ENCODE assay signal across 39 cellular contexts in the genomic region with DNA sequence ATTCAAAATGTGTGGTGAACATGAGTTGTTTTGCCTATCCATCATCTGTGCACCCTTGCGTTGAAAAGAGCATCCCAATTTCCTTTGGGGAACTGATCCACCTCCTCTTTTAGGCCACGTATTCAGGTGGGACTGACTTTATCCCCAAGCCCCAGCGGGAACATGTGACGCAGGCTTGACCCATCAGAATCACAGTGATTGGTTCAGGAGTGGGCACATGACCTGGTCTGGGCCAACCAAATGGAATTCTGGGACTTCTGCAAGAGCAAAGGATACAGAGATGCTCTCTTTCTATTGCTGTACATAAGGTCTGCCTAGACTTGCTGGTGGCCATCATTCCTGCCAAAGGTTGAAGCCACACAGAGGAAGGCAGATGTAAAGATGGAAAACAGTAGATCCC.
"Had no signal": no experiment of that assay in that cellular context is flagged by ENCODE, and none has a peak within 500 bp of the region (broad histone marks: within the 10 kb centered on the region; RNA-seq: fewer than 3 reads in every experiment).

No MANE protein-coding gene starts in this region.

- H3K27me3 ChIP-seq: adrenal gland, ascending aorta, body of pancreas, brain microvascular endothelial cell, breast epithelium, cardiac muscle cell had no signal

- H3K27me3 Mint-ChIP-seq: activated naive CD4-positive, alpha-beta T cell treated with anti-CD3 and anti-CD28 coated beads, Interleukin-2, amount 10 ng/mL, durations not matched to agents 7 days and 5 days; activated naive CD4-positive, alpha-beta T cell treated with anti-CD3 and anti-CD28 coated beads, Interleukin-2, amount 50 U/mL, for 24 hours; activated naive CD8-positive, alpha-beta T cell; activated naive CD8-positive, alpha-beta T cell treated with anti-CD3 and anti-CD28 coated beads for 36 hours; activated T-cell treated with anti-CD3 and anti-CD28 coated beads, Interleukin-2, amount 50 U/mL, for 24 hours; activated T-helper 17 cell treated with anti-CD3 and anti-CD28 coated beads, Interleukin-2, amount 50 U/mL, for 72 hours; central memory CD8-positive, alpha-beta T cell had no signal

- H3K4me1 Mint-ChIP-seq: activated naive CD4-positive, alpha-beta T cell treated with anti-CD3 and anti-CD28 coated beads, Interleukin-2, amount 10 ng/mL, durations not matched to agents 7 days and 5 days; activated naive CD4-positive, alpha-beta T cell treated with anti-CD3 and anti-CD28 coated beads, Interleukin-2, amount 50 U/mL, for 24 hours; activated naive CD8-positive, alpha-beta T cell treated with anti-CD3 and anti-CD28 coated beads for 36 hours; activated naive CD8-positive, alpha-beta T cell treated with anti-CD3 and anti-CD28 coated beads, Interleukin-2, amount 10 ng/mL, durations not matched to agents 7 days and 5 days; activated T-helper 17 cell treated with anti-CD3 and anti-CD28 coated beads, Interleukin-2, amount 50 U/mL, for 72 hours; brain; central memory CD8-positive, alpha-beta T cell had no signal

- H3K27ac Mint-ChIP-seq: activated naive CD4-positive, alpha-beta T cell treated with anti-CD3 and anti-CD28 coated beads for 36 hours; activated naive CD4-positive, alpha-beta T cell treated with anti-CD3 and anti-CD28 coated beads, Interleukin-2, amount 10 ng/mL, durations not matched to agents 7 days and 5 days; activated naive CD4-positive, alpha-beta T cell treated with anti-CD3 and anti-CD28 coated beads, Interleukin-2, amount 50 U/mL, for 24 hours; activated naive CD4-positive, alpha-beta T cell treated with anti-CD3 and anti-CD28 coated beads, Interleukin-2, amount 50 U/mL, for 72 hours; activated naive CD8-positive, alpha-beta T cell; activated naive CD8-positive, alpha-beta T cell treated with anti-CD3 and anti-CD28 coated beads for 36 hours; activated naive CD8-positive, alpha-beta T cell treated with anti-CD3 and anti-CD28 coated beads, Interleukin-2, amount 10 ng/mL, durations not matched to agents 7 days and 5 days; activated T-cell treated with anti-CD3 and anti-CD28 coated beads, Interleukin-2, amount 50 U/mL, for 24 hours; activated T-cell treated with anti-CD3 and anti-CD28 coated beads, Interleukin-2, amount 50 U/mL, for 72 hours; activated T-helper 1 cell treated with anti-CD3 and anti-CD28 coated beads, Interleukin-12 subunit alpha, Interleukin-12 subunit beta, Interleukin-2, Interleukin-4 antibody, amounts not matched to agents 30 ng/mL and 10 ng/mL and 1 ng/mL, durations not matched to agents 14 hours and 24 hours and 36 hours; activated T-helper 17 cell treated with anti-CD3 and anti-CD28 coated beads, Interleukin-2, amount 50 U/mL, for 72 hours; activated T-helper 2 cell treated with anti-CD3 and anti-CD28 coated beads, Interferon-gamma antibody, Interleukin-2, Interleukin-4, amounts not matched to agents 10 μg/mL and 5 μg/mL and 100 μg/mL, durations not matched to agents 14 hours and 24 hours and 36 hours; brain had no signal

- H3K27ac ChIP-seq: adrenal gland, ascending aorta, body of pancreas, brain microvascular endothelial cell, breast epithelium, cardiac muscle cell had no signal

- FAIRE-seq: astrocyte, bronchial epithelial cell had no signal

- ATAC-seq: activated naive CD4-positive, alpha-beta T cell treated with anti-CD3 and anti-CD28 coated beads, Interleukin-2, amount 50 U/mL, for 72 hours; activated T-cell treated with anti-CD3 and anti-CD28 coated beads, Interleukin-2, amount 50 U/mL, for 4 hours; activated T-cell treated with anti-CD3 and anti-CD28 coated beads, Interleukin-2, amount 50 U/mL, for 72 hours; activated T-helper 17 cell treated with anti-CD3 and anti-CD28 coated beads, Interleukin-2, amount 50 U/mL, for 72 hours; body of pancreas had no signal

- H3K9me3 ChIP-seq: adrenal gland, ascending aorta, body of pancreas had no signal

- DNase-seq: activated effector memory CD4-positive, alpha-beta T cell treated with anti-CD3 and anti-CD28 coated beads, Interleukin-2, amount 50 U/mL, for 16 hours; activated effector memory CD4-positive, alpha-beta T cell treated with Interleukin-2 at 50 U/mL for 16 hours; activated gamma-delta T cell; activated gamma-delta T cell treated with Interleukin-2 at 50 U/mL for 16 hours; activated naive CD4-positive, alpha-beta T cell; activated naive CD4-positive, alpha-beta T cell treated with anti-CD3 and anti-CD28 coated beads for 36 hours; activated naive CD4-positive, alpha-beta T cell treated with anti-CD3 and anti-CD28 coated beads, Interleukin-2, amount 10 ng/mL, durations not matched to agents 7 days and 5 days; activated naive CD4-positive, alpha-beta T cell treated with anti-CD3 and anti-CD28 coated beads, Interleukin-2, amount 50 U/mL, for 16 hours; activated naive CD4-positive, alpha-beta T cell treated with Interleukin-2 at 50 U/mL for 16 hours; activated naive CD8-positive, alpha-beta T cell treated with anti-CD3 and anti-CD28 coated beads for 36 hours; activated naive CD8-positive, alpha-beta T cell treated with anti-CD3 and anti-CD28 coated beads, Interleukin-2, amount 10 ng/mL, durations not matched to agents 7 days and 5 days; activated T-cell treated with anti-CD3 and anti-CD28 coated beads, Interleukin-2, amount 50 U/mL, for 1 hour; activated T-cell treated with anti-CD3 and anti-CD28 coated beads, Interleukin-2, amount 50 U/mL, for 24 hours; activated T-cell treated with anti-CD3 and anti-CD28 coated beads, Interleukin-2, amount 50 U/mL, for 4 hours; activated T-cell treated with anti-CD3 and anti-CD28 coated beads, Interleukin-2, amount 50 U/mL, for 48 hours; activated T-cell treated with anti-CD3 and anti-CD28 coated beads, Interleukin-2, amount 50 U/mL, for 72 hours; adrenal gland; amniotic stem cell; amygdala; anterior cingulate cortex; aorta; body of pancreas; brain microvascular endothelial cell; caudate nucleus; central memory CD4-positive, alpha-beta T cell; cerebellar nuclear complex had no signal

- H3K4me1 ChIP-seq: adrenal gland, ascending aorta, body of pancreas, breast epithelium had no signal

- H3K36me3 ChIP-seq: adrenal gland, ascending aorta, brain microvascular endothelial cell, breast epithelium, cardiac muscle cell had no signal

- H3K4me3 Mint-ChIP-seq: activated naive CD4-positive, alpha-beta T cell treated with anti-CD3 and anti-CD28 coated beads for 36 hours; activated naive CD4-positive, alpha-beta T cell treated with anti-CD3 and anti-CD28 coated beads, Interleukin-2, amount 10 ng/mL, durations not matched to agents 7 days and 5 days; activated naive CD4-positive, alpha-beta T cell treated with anti-CD3 and anti-CD28 coated beads, Interleukin-2, amount 50 U/mL, for 24 hours; activated naive CD8-positive, alpha-beta T cell; activated naive CD8-positive, alpha-beta T cell treated with anti-CD3 and anti-CD28 coated beads for 36 hours; activated naive CD8-positive, alpha-beta T cell treated with anti-CD3 and anti-CD28 coated beads, Interleukin-2, amount 10 ng/mL, durations not matched to agents 7 days and 5 days; activated T-cell treated with anti-CD3 and anti-CD28 coated beads, Interleukin-2, amount 50 U/mL, for 24 hours; activated T-cell treated with anti-CD3 and anti-CD28 coated beads, Interleukin-2, amount 50 U/mL, for 4 hours; activated T-cell treated with anti-CD3 and anti-CD28 coated beads, Interleukin-2, amount 50 U/mL, for 72 hours; activated T-helper 1 cell treated with anti-CD3 and anti-CD28 coated beads, Interleukin-12 subunit alpha, Interleukin-12 subunit beta, Interleukin-2, Interleukin-4 antibody, amounts not matched to agents 30 ng/mL and 10 ng/mL and 1 ng/mL, durations not matched to agents 14 hours and 24 hours and 36 hours; activated T-helper 17 cell treated with anti-CD3 and anti-CD28 coated beads, Interleukin-2, amount 50 U/mL, for 72 hours; brain; central memory CD8-positive, alpha-beta T cell had no signal

- H3K9me3 Mint-ChIP-seq: activated naive CD4-positive, alpha-beta T cell treated with anti-CD3 and anti-CD28 coated beads, Interleukin-2, amount 10 ng/mL, durations not matched to agents 7 days and 5 days; activated naive CD4-positive, alpha-beta T cell treated with anti-CD3 and anti-CD28 coated beads, Interleukin-2, amount 50 U/mL, for 24 hours; activated naive CD4-positive, alpha-beta T cell treated with anti-CD3 and anti-CD28 coated beads, Interleukin-2, amount 50 U/mL, for 72 hours; activated naive CD8-positive, alpha-beta T cell treated with anti-CD3 and anti-CD28 coated beads for 36 hours; activated naive CD8-positive, alpha-beta T cell treated with anti-CD3 and anti-CD28 coated beads, Interleukin-2, amount 10 ng/mL, durations not matched to agents 7 days and 5 days; activated T-cell treated with anti-CD3 and anti-CD28 coated beads, Interleukin-2, amount 50 U/mL, for 24 hours; activated T-helper 1 cell treated with anti-CD3 and anti-CD28 coated beads, Interleukin-12 subunit alpha, Interleukin-12 subunit beta, Interleukin-2, Interleukin-4 antibody, amounts not matched to agents 30 ng/mL and 10 ng/mL and 1 ng/mL, durations not matched to agents 14 hours and 24 hours and 36 hours; activated T-helper 2 cell treated with anti-CD3 and anti-CD28 coated beads, Interferon-gamma antibody, Interleukin-2, Interleukin-4, amounts not matched to agents 10 μg/mL and 5 μg/mL and 100 μg/mL, durations not matched to agents 14 hours and 24 hours and 36 hours had no signal

- H3K36me3 Mint-ChIP-seq: activated naive CD4-positive, alpha-beta T cell treated with anti-CD3 and anti-CD28 coated beads, Interleukin-2, amount 10 ng/mL, durations not matched to agents 7 days and 5 days; activated naive CD4-positive, alpha-beta T cell treated with anti-CD3 and anti-CD28 coated beads, Interleukin-2, amount 50 U/mL, for 24 hours; activated naive CD4-positive, alpha-beta T cell treated with anti-CD3 and anti-CD28 coated beads, Interleukin-2, amount 50 U/mL, for 72 hours; activated naive CD8-positive, alpha-beta T cell; activated naive CD8-positive, alpha-beta T cell treated with anti-CD3 and anti-CD28 coated beads for 36 hours; activated naive CD8-positive, alpha-beta T cell treated with anti-CD3 and anti-CD28 coated beads, Interleukin-2, amount 10 ng/mL, durations not matched to agents 7 days and 5 days; brain had no signal

- H3K4me3 ChIP-seq: adrenal gland, ascending aorta, body of pancreas, breast epithelium, cardiac muscle cell had no signal
